3 cellular contexts compared by ENCODE assay signal in the genomic region with DNA sequence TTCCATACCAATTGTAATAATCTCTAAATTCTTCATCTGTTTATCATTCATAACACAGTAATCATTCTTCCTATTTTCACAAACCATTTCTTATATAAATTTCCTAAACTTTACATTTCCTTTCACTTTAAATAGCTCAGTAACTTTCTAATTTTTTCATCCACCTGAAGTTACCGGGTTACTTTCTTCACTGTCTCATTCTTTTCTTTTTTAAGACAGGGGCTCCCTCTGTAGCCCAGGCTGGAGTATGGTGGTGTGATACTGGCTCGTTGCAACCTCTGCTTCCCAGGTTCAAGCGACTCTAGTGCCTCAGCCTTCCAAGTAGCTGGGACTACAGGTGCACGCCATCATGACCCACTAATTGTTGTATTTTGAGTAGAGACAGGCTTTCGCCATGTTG.
TF ChIP-seq lines count a peak whose summit lies in the region.

No MANE protein-coding gene starts in this region.

TF ChIP-seq in GM23338, 12 proteins besides CTCF, POLR2A, EP300 and RAD21:
- TF ChIP-seq ZNF114 (CRISPR knock-in tag; IDR thresholded peaks at IDR 0.05) = no peak
- no peak for TF ChIP-seq CREB1 (CRISPR knock-in tag; IDR thresholded peaks at IDR 0.05; ENCODE audit: low read depth)
- no peak for TF ChIP-seq NANOG (IDR thresholded peaks at IDR 0.05; ENCODE audit: borderline replicate concordance)
TF ChIP-seq in GM23338: peak in this region for 0.

TF ChIP-seq in GM12878, 131 proteins besides CTCF, POLR2A, EP300 and RAD21:
- TF ChIP-seq POU2F2 (IDR thresholded peaks at IDR 0.05; ENCODE audit: borderline replicate concordance, low read depth, low read length) = no peak
- TF ChIP-seq SP1 (IDR thresholded peaks at IDR 0.05; ENCODE audit: low read depth, low read length) = no peak
- TF ChIP-seq CEBPB (IDR thresholded peaks at IDR 0.05; ENCODE audit: borderline replicate concordance in 1 of 2, low read depth in 2 of 2, low read length in 2 of 2) = no peak
- TF ChIP-seq, protein P1, sequence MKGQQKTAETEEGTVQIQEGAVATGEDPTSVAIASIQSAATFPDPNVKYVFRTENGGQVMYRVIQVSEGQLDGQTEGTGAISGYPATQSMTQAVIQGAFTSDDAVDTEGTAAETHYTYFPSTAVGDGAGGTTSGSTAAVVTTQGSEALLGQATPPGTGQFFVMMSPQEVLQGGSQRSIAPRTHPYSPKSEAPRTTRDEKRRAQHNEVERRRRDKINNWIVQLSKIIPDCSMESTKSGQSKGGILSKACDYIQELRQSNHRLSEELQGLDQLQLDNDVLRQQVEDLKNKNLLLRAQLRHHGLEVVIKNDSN (IDR thresholded peaks at IDR 0.05; ENCODE audit: borderline replicate concordance, extremely low read length, insufficient read depth, low read depth, low read length) = no peak
- no peak for TF ChIP-seq NFIC (IDR thresholded peaks at IDR 0.05; ENCODE audit: low read depth, low read length)

TF ChIP-seq in HepG2, 621 proteins besides CTCF, POLR2A, EP300 and RAD21:
- TF ChIP-seq SMC3 (IDR thresholded peaks at IDR 0.05; ENCODE audit: low read length) = peak; percentile 28; the same call in 1 of the 2 replicates
- TF ChIP-seq ZNF7 (CRISPR knock-in tag; IDR thresholded peaks at IDR 0.05) = no peak
- no peak for TF ChIP-seq ZNF724P (CRISPR knock-in tag; IDR thresholded peaks at IDR 0.05; ENCODE audit: borderline replicate concordance)
- TF ChIP-seq, protein P2, sequence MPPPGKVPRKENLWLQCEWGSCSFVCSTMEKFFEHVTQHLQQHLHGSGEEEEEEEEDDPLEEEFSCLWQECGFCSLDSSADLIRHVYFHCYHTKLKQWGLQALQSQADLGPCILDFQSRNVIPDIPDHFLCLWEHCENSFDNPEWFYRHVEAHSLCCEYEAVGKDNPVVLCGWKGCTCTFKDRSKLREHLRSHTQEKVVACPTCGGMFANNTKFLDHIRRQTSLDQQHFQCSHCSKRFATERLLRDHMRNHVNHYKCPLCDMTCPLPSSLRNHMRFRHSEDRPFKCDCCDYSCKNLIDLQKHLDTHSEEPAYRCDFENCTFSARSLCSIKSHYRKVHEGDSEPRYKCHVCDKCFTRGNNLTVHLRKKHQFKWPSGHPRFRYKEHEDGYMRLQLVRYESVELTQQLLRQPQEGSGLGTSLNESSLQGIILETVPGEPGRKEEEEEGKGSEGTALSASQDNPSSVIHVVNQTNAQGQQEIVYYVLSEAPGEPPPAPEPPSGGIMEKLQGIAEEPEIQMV (CRISPR knock-in tag; IDR thresholded peaks at IDR 0.05; ENCODE audit: low read depth) = no peak
- no peak for TF ChIP-seq MTF2 (CRISPR knock-in tag; IDR thresholded peaks at IDR 0.05; ENCODE audit: borderline replicate concordance)
- TF ChIP-seq STAG1 (CRISPR knock-in tag; IDR thresholded peaks at IDR 0.05) = peak; percentile 46; the same call in 1 of the 2 replicates
- no peak for TF ChIP-seq ZBTB3 (CRISPR knock-in tag; IDR thresholded peaks at IDR 0.05; ENCODE audit: borderline replicate concordance, low read depth)
- no peak for TF ChIP-seq CC2D1A (CRISPR knock-in tag; IDR thresholded peaks at IDR 0.05)
- TF ChIP-seq, protein P3, sequence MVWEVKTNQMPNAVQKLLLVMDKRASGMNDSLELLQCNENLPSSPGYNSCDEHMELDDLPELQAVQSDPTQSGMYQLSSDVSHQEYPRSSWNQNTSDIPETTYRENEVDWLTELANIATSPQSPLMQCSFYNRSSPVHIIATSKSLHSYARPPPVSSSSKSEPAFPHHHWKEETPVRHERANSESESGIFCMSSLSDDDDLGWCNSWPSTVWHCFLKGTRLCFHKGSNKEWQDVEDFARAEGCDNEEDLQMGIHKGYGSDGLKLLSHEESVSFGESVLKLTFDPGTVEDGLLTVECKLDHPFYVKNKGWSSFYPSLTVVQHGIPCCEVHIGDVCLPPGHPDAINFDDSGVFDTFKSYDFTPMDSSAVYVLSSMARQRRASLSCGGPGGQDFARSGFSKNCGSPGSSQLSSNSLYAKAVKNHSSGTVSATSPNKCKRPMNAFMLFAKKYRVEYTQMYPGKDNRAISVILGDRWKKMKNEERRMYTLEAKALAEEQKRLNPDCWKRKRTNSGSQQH (CRISPR knock-in tag; IDR thresholded peaks at IDR 0.05; ENCODE audit: low read depth) = no peak
TF ChIP-seq in HepG2: peak in this region for 2.
